8 cellular contexts compared by ENCODE assay signal in genomic region chr15:78633348-78633747, GRCh38. TPM values are rescaled to one million over a fixed set of nuclear protein-coding genes. Genes with fewer than 3 reads are reported as not detected.
"Had no signal": no experiment of that assay in that cellular context is flagged by ENCODE, and none has a peak within 500 bp of the region (broad histone marks: within the 10 kb centered on the region; RNA-seq: fewer than 3 reads in every experiment).

No MANE protein-coding gene starts in this region.

- H3K27ac ChIP-seq: KMS-11 had no signal

- H3K27ac Mint-ChIP-seq: GM23338, HFFc6 had no signal

- H3K4me3 Mint-ChIP-seq: GM23338, H9, HFFc6 had no signal

- DNase-seq: HCEC 1CT, HFFc6, IMR-90, KBM-7 had no signal

- H3K4me3 ChIP-seq: GM23338 had no signal

- ATAC-seq: GM23338 had no signal

- H3K9me3 Mint-ChIP-seq: GM23338, H9 had no signal

- H3K4me1 Mint-ChIP-seq: GM23338 had no signal

RNA-seq across cellular contexts. Expression of gene CHRNB4, which starts 7.7 kb away (rescaled TPM):
- total RNA-seq: HFFc6, HT-29, IMR-90 had no signal

RNA-seq across cellular contexts. Expression of gene CHRNA3, which starts 12.6 kb away (rescaled TPM):
- total RNA-seq: HFFc6, HT-29, IMR-90 had no signal
